Comparison of ENCODE assay signal across 24 cellular contexts in genomic region chr2:70633508-70633907, GRCh38.
"Had no signal": no experiment of that assay in that cellular context is flagged by ENCODE, and none has a peak within 500 bp of the region (broad histone marks: within the 10 kb centered on the region; RNA-seq: fewer than 3 reads in every experiment).

No MANE protein-coding gene starts in this region.

- H3K9me3 ChIP-seq: colonic mucosa, esophagus squamous epithelium, gastrocnemius medialis had no signal

- H3K36me3 ChIP-seq: colonic mucosa, esophagus muscularis mucosa, esophagus squamous epithelium, gastrocnemius medialis, gastroesophageal sphincter, heart left ventricle, heart right ventricle had no signal

- H3K27ac ChIP-seq: colonic mucosa, coronary artery, dorsolateral prefrontal cortex, epithelial cell of prostate, esophagus muscularis mucosa, esophagus squamous epithelium, foreskin keratinocyte, gastrocnemius medialis, gastroesophageal sphincter, heart left ventricle, heart right ventricle, hepatocyte had no signal

- DNase-seq: colonic mucosa; cortex of kidney; dermis blood vessel endothelial cell; dorsolateral prefrontal cortex; effector CD4-positive, alpha-beta T cell; effector CD8-positive, alpha-beta T cell; effector memory CD4-positive, alpha-beta T cell; effector memory CD8-positive, alpha-beta T cell; endodermal cell; erythroblast; esophagus squamous epithelium; foreskin fibroblast; foreskin keratinocyte; foreskin melanocyte; gastrocnemius medialis; glutamatergic neuron; head of caudate nucleus; heart left ventricle; heart right ventricle had no signal

- H3K4me1 ChIP-seq: colonic mucosa, esophagus muscularis mucosa, esophagus squamous epithelium, foreskin keratinocyte, gastrocnemius medialis, gastroesophageal sphincter, heart right ventricle had no signal

- H3K4me3 ChIP-seq: colonic mucosa, coronary artery, dorsolateral prefrontal cortex, esophagus muscularis mucosa, esophagus squamous epithelium, gastrocnemius medialis, gastroesophageal sphincter, heart left ventricle, heart right ventricle, hepatocyte had no signal
